In genomic region chr6:53493635-53494025, GRCh38 we compare ENCODE assay signal across 12 cellular contexts. TPM values are rescaled to one million over a fixed set of nuclear protein-coding genes. Genes with fewer than 3 reads are reported as not detected.
DNase-seq lines count a peak whose midpoint lies in the region; ATAC-seq and TF ChIP-seq lines count a peak whose summit lies in the region.
"Had no signal": no experiment of that assay in that cellular context is flagged by ENCODE, and none has a peak within 500 bp of the region (broad histone marks: within the 10 kb centered on the region; RNA-seq: fewer than 3 reads in every experiment).

No MANE protein-coding gene starts in this region.

- H3K9me2 ChIP-seq in SK-N-SH, result no peaks in the 10 kb centered on the region

- POLR2A ChIA-PET in SK-N-SH (lab: Yijun Ruan, JAX), result interaction anchor here (0.7 to 1.8 kb wide), 2 partner anchors 51 to 207 kb away, joined by 3 to 4 read pairs; partner anchors contain the start of gene GCLC

- peak overlapping the region; percentile 4; the same call in 1 of the 2 replicates for H3K4me2 ChIP-seq in SK-N-SH
- H3K4me2 ChIP-seq in skeletal muscle satellite cell (ENCODE audit: low read length), result peak overlapping the region; percentile 69
- H3K4me2 ChIP-seq: KMS-11 had no signal

- no peak overlapping the region for H3K27ac ChIP-seq in SK-N-SH (ENCODE audit: low read depth in 2 of 2, low read length in 1 of 2)
- H3K27ac ChIP-seq: KMS-11 had no signal

- H3K4me1 ChIP-seq in SK-N-SH (ENCODE audit: control insufficient read depth in 1 of 2, insufficient read depth in 2 of 2, low read depth in 1 of 2, low read length in 1 of 2), result peaks cover 2 to 9% of the 10 kb centered on the region in 2 experiments; a peak in 3 of 4 replicates
- peaks cover 33% of the 10 kb centered on the region for H3K4me1 ChIP-seq in skeletal muscle satellite cell (ENCODE audit: control insufficient read depth, insufficient read depth, low read length)

- H3K9me3 ChIP-seq in SK-N-SH, result no peaks in the 10 kb centered on the region
- H3K9me3 ChIP-seq in skeletal muscle satellite cell (replicated peaks; ENCODE audit: low read length), result no peaks in the 10 kb centered on the region

- CTCF ChIA-PET in SK-N-SH (lab: Yijun Ruan, JAX), result interaction anchor here (0.6 to 6.9 kb wide), 55 partner anchors 8 to 810 kb away, joined by 3 to 159 read pairs (median 6); partner anchors contain the start of gene KLHL31

- no peaks in the 10 kb centered on the region for H3K79me2 ChIP-seq in SK-N-SH (ENCODE audit: insufficient read depth)

- TF ChIP-seq EP300 in SK-N-SH (IDR thresholded peaks at IDR 0.05; ENCODE audit: borderline replicate concordance in 1 of 2, low read depth in 1 of 2, low read length in 1 of 2), result no peak

- H2AFZ ChIP-seq in SK-N-SH (ENCODE audit: low read depth), result peak overlapping the region; percentile 46

- TF ChIP-seq CTCF in SK-N-SH (IDR thresholded peaks at IDR 0.05) (no peak), WI38 (IDR thresholded peaks at IDR 0.05; ENCODE audit: low read depth, low read length) (no peak)

- DNase-seq in SK-N-SH, result no peak
- DNase-seq in fibroblast of peridontal ligament (ENCODE audit: extremely low read depth), result peak; percentile 40
- DNase-seq in NCI-H1417 (lab: John Stamatoyannopoulos, UW), result no peak
- no peak for DNase-seq in mesenteric fat pad (ENCODE audit: low spot score)
- DNase-seq: activated naive CD4-positive, alpha-beta T cell treated with anti-CD3 and anti-CD28 coated beads, Interleukin-2, amount 10 ng/mL, durations not matched to agents 7 days and 5 days; CD8-positive, alpha-beta T cell; effector memory CD8-positive, alpha-beta T cell had no signal

- peaks cover 4 to 8% of the 10 kb centered on the region in 2 experiments for H3K36me3 ChIP-seq in SK-N-SH (replicated peaks in 1 of 2; ENCODE audit: control insufficient read depth in 1 of 2, insufficient read depth in 2 of 2, low read length in 1 of 2)
- H3K36me3 ChIP-seq in skeletal muscle satellite cell (ENCODE audit: insufficient read depth, low read length), result no peaks in the 10 kb centered on the region

- no peak for TF ChIP-seq RAD21 in SK-N-SH (IDR thresholded peaks at IDR 0.05; ENCODE audit: low read length)

- H4K20me1 ChIP-seq in SK-N-SH (ENCODE audit: insufficient read depth), result no peaks in the 10 kb centered on the region

- ATAC-seq in SK-N-SH treated with all-trans-retinoic acid at 6 μM for 48 hours (no peak), GM18511 (IDR thresholded peaks at IDR 0.05; ENCODE audit: unreplicated experiment) (no peak)

- H3F3A ChIP-seq in SK-N-SH (replicated peaks; ENCODE audit: insufficient read depth), result peaks cover 14% of the 10 kb centered on the region

- 48% methylated on average over 2 of the region's 2 CpGs for WGBS in SK-N-SH (ENCODE audit: low lambda C conversion rate)

- H3K4me3 ChIP-seq in SK-N-SH (ENCODE audit: low read depth in 2 of 2, low read length in 1 of 2) (no peak overlapping the region; a peak in 1 of 4 replicates), WI38 (ENCODE audit: low read depth, low read length) (peak overlapping the region; percentile 48), skeletal muscle satellite cell (ENCODE audit: low read length) (peak overlapping the region; percentile 14)

- H3K27me3 ChIP-seq in SK-N-SH (ENCODE audit: insufficient read depth) (no peaks in the 10 kb centered on the region), skeletal muscle satellite cell (ENCODE audit: control insufficient read depth, insufficient read depth, low read length) (no peaks in the 10 kb centered on the region)

- H3K9ac ChIP-seq in SK-N-SH, result no peak overlapping the region
- H3K9ac ChIP-seq in skeletal muscle satellite cell (ENCODE audit: low read depth, low read length), result no peak overlapping the region
- H3K9ac ChIP-seq: KMS-11 had no signal

TF ChIP-seq in SK-N-SH, 30 proteins besides CTCF, POLR2A, EP300 and RAD21 (continues in another document):
- TF ChIP-seq YY1 (IDR thresholded peaks at IDR 0.05; ENCODE audit: low read depth) (no peak), FOXJ3 (CRISPR knock-in tag; IDR thresholded peaks at IDR 0.05) (no peak), USF2 (IDR thresholded peaks at IDR 0.05; ENCODE audit: borderline replicate concordance, low read depth, low read length) (no peak), MEF2A (IDR thresholded peaks at IDR 0.05; ENCODE audit: borderline replicate concordance, low read depth) (no peak), POLR2AphosphoS5 (IDR thresholded peaks at IDR 0.05; ENCODE audit: low read depth, low read length) (no peak), GABPA (IDR thresholded peaks at IDR 0.05; ENCODE audit: low read depth) (no peak), JUND (IDR thresholded peaks at IDR 0.05) (no peak), EZH2phosphoT487 (IDR thresholded peaks at IDR 0.05; ENCODE audit: borderline replicate concordance, low read depth) (no peak), NFIC (IDR thresholded peaks at IDR 0.05; ENCODE audit: borderline replicate concordance) (no peak), ZBTB33 (IDR thresholded peaks at IDR 0.05; ENCODE audit: borderline replicate concordance, low read depth) (no peak), NRF1 (IDR thresholded peaks at IDR 0.05; ENCODE audit: low read depth, low read length) (no peak), FOXM1 (IDR thresholded peaks at IDR 0.05; ENCODE audit: low read depth) (no peak), GATA2 (CRISPR knock-in tag; IDR thresholded peaks at IDR 0.05) (no peak)

TF ChIP-seq in SK-N-SH treated with all-trans-retinoic acid at 6 μM for 48 hours, 23 proteins besides CTCF, POLR2A, EP300 and RAD21 (continues in another document):
- TF ChIP-seq ZC3H10 (CRISPR knock-in tag; IDR thresholded peaks at IDR 0.05), result no peak
- no peak for TF ChIP-seq ARNTL (CRISPR knock-in tag; IDR thresholded peaks at IDR 0.05; ENCODE audit: borderline replicate concordance, low read depth)
- TF ChIP-seq ISL1 (CRISPR knock-in tag; IDR thresholded peaks at IDR 0.05), result no peak
- TF ChIP-seq TOX (CRISPR knock-in tag; IDR thresholded peaks at IDR 0.05; ENCODE audit: borderline replicate concordance), result no peak
- TF ChIP-seq BACH2 (CRISPR knock-in tag; IDR thresholded peaks at IDR 0.05; ENCODE audit: borderline replicate concordance), result no peak
- TF ChIP-seq CSDC2 (CRISPR knock-in tag; IDR thresholded peaks at IDR 0.05), result no peak
- TF ChIP-seq RARB (CRISPR knock-in tag; IDR thresholded peaks at IDR 0.05), result no peak
- TF ChIP-seq PPARA (CRISPR knock-in tag; IDR thresholded peaks at IDR 0.05; ENCODE audit: borderline replicate concordance), result no peak
- no peak for TF ChIP-seq ESRRG (CRISPR knock-in tag; IDR thresholded peaks at IDR 0.05)
- TF ChIP-seq CSRNP3 (CRISPR knock-in tag; IDR thresholded peaks at IDR 0.05), result no peak
- TF ChIP-seq TSHZ2 (CRISPR knock-in tag; IDR thresholded peaks at IDR 0.05), result no peak
- TF ChIP-seq ZNF70 (CRISPR knock-in tag; IDR thresholded peaks at IDR 0.05), result no peak
- no peak for TF ChIP-seq CREB5 (CRISPR knock-in tag; IDR thresholded peaks at IDR 0.05; ENCODE audit: low read depth)

RNA-seq across cellular contexts. Expression of gene GCLC, which starts 51.3 kb away (rescaled TPM):
- 7.5 and 11.2 TPM in 2 replicates for polyA plus RNA-seq in SK-N-SH (2012; rRNA removed)
- polyA plus RNA-seq in SK-N-SH (2012; cell fraction: cytosol; rRNA removed), result 10.5 and 12.7 TPM in 2 replicates
- polyA plus RNA-seq in SK-N-SH (2012; cell fraction: nucleus; rRNA removed), result 7.5 and 11.4 TPM in 2 replicates
- total RNA-seq in skeletal muscle satellite cell (2012; rRNA removed), result 11.4 and 11.9 TPM in 2 replicates
- total RNA-seq in mesenteric fat pad, result 59.6 TPM

Comparison
In these comparisons a context has a peak if more than half of its experiments do, and no peak if none do; other contexts are left out.
1. H3K4me3 ChIP-seq: peak in WI38 (single experiment) and skeletal muscle satellite cell (single experiment); none in SK-N-SH (0 of 2).